ENCODE assay signal across 8 cellular contexts in the genomic region with DNA sequence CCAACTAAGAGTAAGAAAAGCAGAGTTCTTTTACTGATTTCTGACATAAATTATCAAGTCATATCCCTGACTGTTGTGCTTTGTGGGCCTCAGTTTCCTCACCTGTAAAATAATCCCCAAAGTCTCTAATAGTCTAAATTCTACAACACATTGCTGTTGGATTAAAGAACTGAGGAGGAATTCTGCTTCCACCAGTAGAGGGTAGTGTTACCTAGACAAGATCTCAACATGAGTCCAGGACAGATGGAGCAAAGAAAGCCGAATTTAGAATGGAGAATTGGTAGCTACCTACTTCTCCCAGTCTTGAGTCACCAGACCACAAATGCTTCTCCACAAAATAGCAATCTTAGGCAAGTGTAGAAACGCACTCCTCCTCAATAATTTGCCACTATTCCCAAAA.
DNase-seq lines count a peak whose midpoint lies in the region; ATAC-seq lines count a peak whose summit lies in the region.

No MANE protein-coding gene starts in this region.

- no peaks in the 10 kb centered on the region for H3K79me2 ChIP-seq in mesendoderm (ENCODE audit: control insufficient read depth, insufficient read depth, low read length)

- no peak overlapping the region for H3K18ac ChIP-seq in mesendoderm (ENCODE audit: low read length)

- H4K5ac ChIP-seq in mesendoderm (ENCODE audit: low read length), result no peak overlapping the region

- no peak overlapping the region for H3K56ac ChIP-seq in mesendoderm (ENCODE audit: low read length)

- no peak overlapping the region for H2BK15ac ChIP-seq in mesendoderm (replicated peaks; ENCODE audit: low read depth)

- H3K36me3 ChIP-seq in mesendoderm (ENCODE audit: control insufficient read depth, insufficient read depth, low read length), result no peaks in the 10 kb centered on the region

- no peak overlapping the region for H3K27ac ChIP-seq in mesendoderm (ENCODE audit: low read depth, low read length)

- no peak for ATAC-seq in GM19324 (IDR thresholded peaks at IDR 0.05; ENCODE audit: low FRiP score, unreplicated experiment)
- no peak for ATAC-seq in GM21723 (IDR thresholded peaks at IDR 0.05; ENCODE audit: unreplicated experiment)

- H4K8ac ChIP-seq in mesendoderm (ENCODE audit: low read depth, low read length), result no peak overlapping the region

- H3K4ac ChIP-seq in mesendoderm (ENCODE audit: low read depth, low read length), result no peak overlapping the region

- no peak overlapping the region for H2BK120ac ChIP-seq in mesendoderm (ENCODE audit: low read depth, low read length)

- no peak overlapping the region for H2BK5ac ChIP-seq in mesendoderm (ENCODE audit: low read length)

- no peak overlapping the region for H3K23ac ChIP-seq in mesendoderm (ENCODE audit: low read length)

- peak; percentile 8 for DNase-seq in NCI-H2196 (lab: John Stamatoyannopoulos, UW; ENCODE audit: unreplicated experiment)
- no peak for DNase-seq in NCI-H2196 treated with DMSO at 0.1 percent for 48 hours (lab: John Stamatoyannopoulos, UW; ENCODE audit: unreplicated experiment)
- DNase-seq in NCI-H1105 treated with DMSO at 0.1 percent for 48 hours (lab: John Stamatoyannopoulos, UW), result peak; percentile 62
- DNase-seq in amniotic epithelial cell (ENCODE audit: low read depth), result peak; percentile 1
- peak; percentile 57 for DNase-seq in mesendoderm
- DNase-seq in mesenteric fat pad (ENCODE audit: low spot score), result no peak

- no peak overlapping the region for H3K4me2 ChIP-seq in mesendoderm (ENCODE audit: low read length)

- H3K4me1 ChIP-seq in mesendoderm (ENCODE audit: control insufficient read depth, low read depth, low read length), result no peaks in the 10 kb centered on the region

- no peak overlapping the region for H2AK5ac ChIP-seq in mesendoderm (ENCODE audit: low read length)

- no CpG with 5 or more reads among the region's 2 CpGs for WGBS in mesendoderm (ENCODE audit: extremely low coverage, insufficient coverage, low lambda C conversion rate)

- H3K9ac ChIP-seq in mesendoderm (ENCODE audit: low read length), result no peak overlapping the region

- H3K4me3 ChIP-seq in mesendoderm (ENCODE audit: low read length), result no peak overlapping the region

- no peaks in the 10 kb centered on the region for H3K27me3 ChIP-seq in mesendoderm (ENCODE audit: insufficient read depth, low read length, poor library complexity)

- no peaks in the 10 kb centered on the region for H3K79me1 ChIP-seq in mesendoderm (ENCODE audit: low read length)

Comparison
In these comparisons a context has a peak if more than half of its experiments do, and no peak if none do; other contexts are left out.
1. DNase-seq: peak in NCI-H2196 (single experiment), NCI-H1105 treated with DMSO at 0.1 percent for 48 hours (single experiment), amniotic epithelial cell (single experiment) and mesendoderm (single experiment); none in NCI-H2196 treated with DMSO at 0.1 percent for 48 hours (single experiment) and mesenteric fat pad (single experiment).